In the genomic region with DNA sequence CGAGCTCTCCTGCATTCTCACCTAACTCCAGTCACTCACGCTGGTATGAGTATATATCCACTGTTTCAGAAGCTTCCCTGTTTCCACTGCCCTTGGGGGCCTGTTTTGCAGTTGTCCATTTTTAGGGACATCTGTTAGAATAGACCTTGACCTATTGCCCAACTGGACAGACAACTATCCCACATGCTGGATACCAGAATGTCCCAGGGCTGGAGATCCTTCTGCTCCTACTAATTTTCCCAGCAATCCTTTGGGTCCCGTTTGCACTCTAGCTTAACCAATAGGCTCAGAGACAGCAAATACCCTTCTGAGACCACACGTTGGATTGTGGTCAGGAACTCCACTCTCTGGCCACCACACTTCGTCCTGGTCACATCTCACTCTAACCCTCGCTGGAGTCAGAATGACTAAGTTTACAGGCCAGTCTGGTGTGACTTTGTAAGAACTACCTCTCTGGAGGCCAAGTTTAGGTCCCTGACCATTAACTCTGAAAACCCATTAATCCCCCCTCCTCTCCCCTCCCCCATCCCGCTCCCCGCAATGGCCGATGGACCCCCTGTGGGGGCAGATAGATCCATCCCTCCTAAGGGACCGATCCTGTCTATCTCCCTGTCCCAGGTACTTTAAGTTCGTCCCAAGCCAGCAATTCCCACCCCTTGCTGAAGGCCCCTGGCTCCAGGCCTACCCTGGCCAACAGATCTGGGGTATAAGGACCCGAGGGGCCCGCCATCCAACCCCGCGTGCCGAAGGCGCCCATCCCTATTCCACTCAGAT, we compare ENCODE assay signal across 8 cellular contexts. TPM values are rescaled to one million over a fixed set of nuclear protein-coding genes. Genes with fewer than 3 reads are reported as not detected.
DNase-seq lines count a peak whose midpoint lies in the region; ATAC-seq, FAIRE-seq and TF ChIP-seq lines count a peak whose summit lies in the region.

No MANE protein-coding gene starts in this region.

- peak overlapping the region; percentile 81 to 96 (median 90) for H3K4me3 Mint-ChIP-seq in IgD-negative memory B cell

- H3K27me3 Mint-ChIP-seq in IgD-negative memory B cell = peaks cover 8% of the 10 kb centered on the region

- peaks cover 17% of the 10 kb centered on the region for H3K79me2 ChIP-seq in K562 (ENCODE audit: control insufficient read depth, insufficient read depth, low read length)

- peak overlapping the region; percentile 91 for H3K4me2 ChIP-seq in K562 (ENCODE audit: insufficient read depth, low read length)

- no peak overlapping the region for H2AFZ ChIP-seq in K562 (ENCODE audit: low read depth, low read length)

- H3K4me1 ChIP-seq in K562 (replicated peaks in 1 of 2; ENCODE audit: control insufficient read depth in 2 of 2, insufficient read depth in 2 of 2, low read length in 2 of 2) = peaks cover 18 to 35% of the 10 kb centered on the region in 2 experiments; a peak in 4 of 5 replicates

- H3K27me3 ChIP-seq in K562 (ENCODE audit: control insufficient read depth in 2 of 2, insufficient read depth in 2 of 2, low read length in 2 of 2) (no peaks in the 10 kb centered on the region), layer of hippocampus (ENCODE audit: control insufficient read depth, insufficient read depth, low read length) (no peaks in the 10 kb centered on the region)

- BruUV-seq in K562 (replicated peaks; lab: Mats Ljungman, UMichigan) = no TSS peak

- H4K20me1 ChIP-seq in K562 (replicated peaks; ENCODE audit: control insufficient read depth, insufficient read depth, low read length) = peaks cover 5% of the 10 kb centered on the region; the same call in 1 of the 2 replicates

- WGBS in K562 (ENCODE audit: insufficient coverage, low coverage, missing lambda C conversion rate) = 34% methylated on average over 14 of the region's 17 CpGs

- peak; percentile 52; the same call in 1 of the 2 replicates for TF ChIP-seq POLR2A in K562 (conservative IDR thresholded peaks at IDR 0.05)

- CTCF ChIA-PET in K562 (lab: Yijun Ruan, JAX; ENCODE audit: low intra/inter-chr PET ratio) = no interaction called here

- peak; percentile 4 for ATAC-seq in K562

- POLR2A ChIA-PET in K562 (lab: Yijun Ruan, JAX) = interaction anchor here (0.7 to 2.5 kb wide), 7 partner anchors 9 to 377 kb away, joined by 3 to 20 read pairs (median 4); no protein-coding TSS in a partner anchor

- no peak for TF ChIP-seq EP300 in K562 (IDR thresholded peaks at IDR 0.05; ENCODE audit: low read length)

- FAIRE-seq in K562 (lab: Jason Lieb, UNC) = no peak

- peak overlapping the region; percentile 79 to 100 for H3K9ac ChIP-seq in K562 (ENCODE audit: insufficient read depth in 1 of 2, low read depth in 2 of 2, low read length in 2 of 2)

- H3K27ac Mint-ChIP-seq in IgD-negative memory B cell = no peak overlapping the region

- no peaks in the 10 kb centered on the region for H3K9me1 ChIP-seq in K562 (ENCODE audit: control insufficient read depth, insufficient read depth, low read length)

- peak; percentile 58 for DNase-seq in COR-L47 (lab: John Stamatoyannopoulos, UW)
- peak in 2 of 4 experiments; percentile 14 to 26 for DNase-seq in K562 (ENCODE audit: extremely low read depth in 1 of 4, low spot score in 3 of 4)
- peak in 1 of 49 donors; percentile 60 for DNase-seq in substantia nigra (lab: John Stamatoyannopoulos, UW)
- DNase-seq in stimulated activated CD4-positive, alpha-beta T cell treated with anti-CD3 and anti-CD28 coated beads, Interleukin-2, amount 100 ng/mL, for 24 hours = no peak
- DNase-seq in NCI-H2107 (lab: John Stamatoyannopoulos, UW) = no peak
- DNase-seq in posterior vena cava (ENCODE audit: low spot score) = no peak

- H3K9me3 ChIP-seq in K562 (replicated peaks; ENCODE audit: control insufficient read depth, insufficient read depth, low read depth, low read length) = no peaks in the 10 kb centered on the region

- H3K9me3 Mint-ChIP-seq in IgD-negative memory B cell = no peaks in the 10 kb centered on the region

- H3K4me1 Mint-ChIP-seq in IgD-negative memory B cell = peaks cover 5 to 10% (median 10%) of the 10 kb centered on the region in 3 donors

- H3K27ac ChIP-seq in K562 (ENCODE audit: extremely low read depth, low read depth, low read length) (peak overlapping the region; percentile 38; the same call in 2 of the 3 replicates), layer of hippocampus (ENCODE audit: low read depth, low read length) (peak overlapping the region; percentile 71), substantia nigra (ENCODE audit: low read depth, low read length, poor library complexity, severe bottlenecking) (peak overlapping the region; percentile 93)

- intact Hi-C loops in K562 (cut with micrococcal nuclease) (loop anchor here (2.0 kb wide), 1 partner anchor 35 kb away; a partner anchor contains a TSS), posterior vena cava (cut with DNase I) (loop anchor here in 1 of 2 donors (2.0 kb wide), 1 partner anchor 35 kb away; a partner anchor contains a TSS)

- in situ Hi-C loops in K562 (cut with MboI) = no loop called here

- peak overlapping the region; percentile 78 for H3K4me3 ChIP-seq in K562

- no peak for TF ChIP-seq RAD21 in K562 (CRISPR knock-in tag; conservative IDR thresholded peaks at IDR 0.05 in 1 of 2, IDR thresholded peaks at IDR 0.05 in 1 of 2)

- no peak for TF ChIP-seq CTCF in K562 (IDR thresholded peaks at IDR 0.05 in 2 of 3, conservative IDR thresholded peaks at IDR 0.05 in 1 of 3; ENCODE audit: insufficient read depth in 2 of 3, low read depth in 1 of 3, low read length in 3 of 3)

- no peaks in the 10 kb centered on the region for H3K36me3 Mint-ChIP-seq in IgD-negative memory B cell

- H3K36me3 ChIP-seq in K562 (ENCODE audit: control insufficient read depth, insufficient read depth, low read length) = no peaks in the 10 kb centered on the region

TF ChIP-seq in K562, 482 proteins besides CTCF, POLR2A, EP300 and RAD21 (continues in another document):
- TF ChIP-seq ZBED1 (IDR thresholded peaks at IDR 0.05) (0 out of 2 replicates have a peak, but pooled peaks have one; percentile 9), MEF2A (IDR thresholded peaks at IDR 0.05; ENCODE audit: control insufficient read depth, low read depth, low read length) (peak; percentile 0; the same call in 1 of the 2 replicates), BRD9 (IDR thresholded peaks at IDR 0.05; ENCODE audit: low read depth, partially characterized antibody) (no peak), DACH1 (IDR thresholded peaks at IDR 0.05; ENCODE audit: partially characterized antibody) (no peak), SIN3A (IDR thresholded peaks at IDR 0.05; ENCODE audit: borderline replicate concordance in 2 of 2, control insufficient read depth in 1 of 2, low read depth in 2 of 2, low read length in 2 of 2) (peak in 1 of 2 experiments; percentile 91; a peak in 2 of 4 replicates), RAD51 (IDR thresholded peaks at IDR 0.05; ENCODE audit: borderline replicate concordance, low read depth) (no peak), KDM5B (IDR thresholded peaks at IDR 0.05; ENCODE audit: insufficient replicate concordance, low read depth, low read length) (peak; percentile 45), ZNF561 (CRISPR knock-in tag; conservative IDR thresholded peaks at IDR 0.05) (no peak), XRCC5 (IDR thresholded peaks at IDR 0.05; ENCODE audit: low read depth, low read length) (no peak), GABPB1 (CRISPR knock-in tag; IDR thresholded peaks at IDR 0.05) (peak; percentile 35; the same call in 1 of the 2 replicates), PTBP1 (IDR thresholded peaks at IDR 0.05; ENCODE audit: low read depth, low read length) (no peak)
- TF ChIP-seq, protein P1, sequence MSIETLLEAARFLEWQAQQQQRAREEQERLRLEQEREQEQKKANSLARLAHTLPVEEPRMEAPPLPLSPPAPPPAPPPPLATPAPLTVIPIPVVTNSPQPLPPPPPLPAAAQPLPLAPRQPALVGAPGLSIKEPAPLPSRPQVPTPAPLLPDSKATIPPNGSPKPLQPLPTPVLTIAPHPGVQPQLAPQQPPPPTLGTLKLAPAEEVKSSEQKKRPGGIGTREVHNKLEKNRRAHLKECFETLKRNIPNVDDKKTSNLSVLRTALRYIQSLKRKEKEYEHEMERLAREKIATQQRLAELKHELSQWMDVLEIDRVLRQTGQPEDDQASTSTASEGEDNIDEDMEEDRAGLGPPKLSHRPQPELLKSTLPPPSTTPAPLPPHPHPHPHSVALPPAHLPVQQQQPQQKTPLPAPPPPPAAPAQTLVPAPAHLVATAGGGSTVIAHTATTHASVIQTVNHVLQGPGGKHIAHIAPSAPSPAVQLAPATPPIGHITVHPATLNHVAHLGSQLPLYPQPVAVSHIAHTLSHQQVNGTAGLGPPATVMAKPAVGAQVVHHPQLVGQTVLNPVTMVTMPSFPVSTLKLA (conservative IDR thresholded peaks at IDR 0.05) = no peak
- TF ChIP-seq, protein P2, sequence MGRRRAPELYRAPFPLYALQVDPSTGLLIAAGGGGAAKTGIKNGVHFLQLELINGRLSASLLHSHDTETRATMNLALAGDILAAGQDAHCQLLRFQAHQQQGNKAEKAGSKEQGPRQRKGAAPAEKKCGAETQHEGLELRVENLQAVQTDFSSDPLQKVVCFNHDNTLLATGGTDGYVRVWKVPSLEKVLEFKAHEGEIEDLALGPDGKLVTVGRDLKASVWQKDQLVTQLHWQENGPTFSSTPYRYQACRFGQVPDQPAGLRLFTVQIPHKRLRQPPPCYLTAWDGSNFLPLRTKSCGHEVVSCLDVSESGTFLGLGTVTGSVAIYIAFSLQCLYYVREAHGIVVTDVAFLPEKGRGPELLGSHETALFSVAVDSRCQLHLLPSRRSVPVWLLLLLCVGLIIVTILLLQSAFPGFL (CRISPR knock-in tag; IDR thresholded peaks at IDR 0.05) = no peak

RNA-seq across cellular contexts. Expression of a gene that starts 35.5 kb away (rescaled TPM):
- polyA plus RNA-seq in IgD-negative memory B cell (40.1 TPM), K562 (2011; rRNA removed) (21.7 and 24.8 TPM in 2 replicates), K562 (2014; fragmentation: Illumina TruSeq; extraction: Trizol) (45.3 and 46.9 TPM in 2 replicates), K562 (2014; fragmentation: Nextera tagmentation; extraction: Ambion mirVana) (10 to 100 TPM; 23.0 to 25.2 TPM), K562 (2014; rRNA removed) (26.7 and 27.6 TPM in 2 replicates)
- total RNA-seq in K562 (2011; cell fraction: chromatin; rRNA removed; ENCODE audit: low replicate concordance) = 5.1 and 8.1 TPM in 2 replicates
- total RNA-seq in K562 (2011; cell fraction: nucleolus; rRNA removed) = 6.2 and 9.0 TPM in 2 replicates
- 5.4 and 7.0 TPM in 2 replicates for total RNA-seq in K562 (2011; cell fraction: nucleoplasm; rRNA removed)
- total RNA-seq in K562 (2014; rRNA removed) (23.5 and 36.1 TPM in 2 replicates), K562 (2014; rRNA removed; fragmentation: Illumina TruSeq; extraction: Trizol) (18.8 and 20.2 TPM in 2 replicates), K562 (2015; rRNA removed; fragmentation: Illumina TruSeq; extraction: Trizol) (18.1 and 20.6 TPM in 2 replicates), K562 (2021) (34.7 and 42.6 TPM in 2 replicates), posterior vena cava (10 to 100 TPM; 24.5 to 25.2 TPM)
- polyA plus RNA-seq in K562 (2011; cell fraction: cytosol; rRNA removed) = 15.4 and 17.0 TPM in 2 replicates
- polyA plus RNA-seq in K562 (2011; cell fraction: nucleus; rRNA removed) = 12.7 and 14.4 TPM in 2 replicates
- 34.9 and 43.6 TPM in 2 replicates for polyA plus RNA-seq in K562 (2012)
- 14.1 and 16.4 TPM in 2 replicates for polyA minus RNA-seq in K562 (2011; rRNA and poly(A)+ RNA removed)
- 13.3 and 19.9 TPM in 2 replicates for polyA minus RNA-seq in K562 (2011; cell fraction: cytosol; rRNA and poly(A)+ RNA removed)
- 4.2 and 6.3 TPM in 2 replicates for polyA minus RNA-seq in K562 (2011; cell fraction: nucleus; rRNA and poly(A)+ RNA removed)

Comparison
In these comparisons a context has a peak if more than half of its experiments do, and no peak if none do; other contexts are left out.
1. H3K27ac ChIP-seq: peak in every context shown above with its lines; median percentile 93 in substantia nigra; 71 in layer of hippocampus; 38 in K562.